Comparison of ENCODE assay signal across 11 cellular contexts in genomic region chr4:139814285-139815015, GRCh38.
A peak's percentile ranks its signal among the peaks of the same experiment; 100 is the strongest.
DNase-seq lines count a peak whose midpoint lies in the region; ATAC-seq, FAIRE-seq and TF ChIP-seq lines count a peak whose summit lies in the region.
"Had no signal": no experiment of that assay in that cellular context is flagged by ENCODE, and none has a peak within 500 bp of the region (broad histone marks: within the 10 kb centered on the region; RNA-seq: fewer than 3 reads in every experiment).

No MANE protein-coding gene starts in this region.

- H2AFZ ChIP-seq in astrocyte (ENCODE audit: low read depth, low read length) = no peak overlapping the region

- no peaks in the 10 kb centered on the region for H4K20me1 ChIP-seq in astrocyte (ENCODE audit: insufficient read depth, low read length)

- peak overlapping the region; percentile 97 for H3K27ac Mint-ChIP-seq in astrocyte (ENCODE audit: unreplicated experiment)
- H3K27ac Mint-ChIP-seq in Calu3 (ENCODE audit: unreplicated experiment) = no peak overlapping the region
- no peak overlapping the region for H3K27ac Mint-ChIP-seq in activated CD4-positive, alpha-beta T cell treated with anti-CD3 and anti-CD28 coated beads for 36 hours
- H3K27ac Mint-ChIP-seq: WTC11 had no signal

- BruUV-seq in Calu3 (replicated peaks; lab: Mats Ljungman, UMichigan) = no TSS peak

- H3K4me1 ChIP-seq in astrocyte (ENCODE audit: insufficient read depth, low read length) = peaks cover 25% of the 10 kb centered on the region

- H3K36me3 Mint-ChIP-seq in astrocyte (ENCODE audit: low read depth, unreplicated experiment) (no peaks in the 10 kb centered on the region), Calu3 (ENCODE audit: insufficient read depth, unreplicated experiment) (no peaks in the 10 kb centered on the region)
- H3K36me3 Mint-ChIP-seq in activated CD4-positive, alpha-beta T cell treated with anti-CD3 and anti-CD28 coated beads for 36 hours (ENCODE audit: low read depth) = no peaks in the 10 kb centered on the region

- no peak overlapping the region for H3K4me3 ChIP-seq in astrocyte (ENCODE audit: insufficient read depth, low read depth, low read length)

- ATAC-seq in activated CD4-positive, alpha-beta T cell treated with anti-CD3 and anti-CD28 coated beads for 36 hours = no peak
- ATAC-seq: WTC11 had no signal

- intact Hi-C loops in Calu3 (cut with micrococcal nuclease; ENCODE audit: unreplicated experiment) = no loop called here
- intact Hi-C loops in activated CD4-positive, alpha-beta T cell treated with anti-CD3 and anti-CD28 coated beads for 36 hours (cut with DNase I, micrococcal nuclease) = no loop called here

- H3K27me3 ChIP-seq in astrocyte (ENCODE audit: insufficient read depth, low read length) = no peaks in the 10 kb centered on the region

- no peaks in the 10 kb centered on the region for H3K79me2 ChIP-seq in astrocyte (ENCODE audit: insufficient read depth, low read length)

- H3K27ac ChIP-seq in astrocyte (ENCODE audit: low read depth, low read length) = no peak overlapping the region

- H3K9ac ChIP-seq in astrocyte (ENCODE audit: low read length) = no peak overlapping the region

- no peaks in the 10 kb centered on the region for H3K27me3 Mint-ChIP-seq in astrocyte (ENCODE audit: low read depth, unreplicated experiment)
- H3K27me3 Mint-ChIP-seq in Calu3 (ENCODE audit: unreplicated experiment) = no peaks in the 10 kb centered on the region
- H3K27me3 Mint-ChIP-seq in activated CD4-positive, alpha-beta T cell treated with anti-CD3 and anti-CD28 coated beads for 36 hours = peaks cover 2% of the 10 kb centered on the region

- CTCF ChIA-PET in Calu3 (lab: Charles Lee) = no interaction called here
- CTCF ChIA-PET in activated CD4-positive, alpha-beta T cell treated with anti-CD3 and anti-CD28 coated beads for 36 hours (lab: Charles Lee) = no interaction called here

- DNase-seq in DMS79 treated with DMSO at 0.1 percent for 48 hours (lab: John Stamatoyannopoulos, UW) (peak; percentile 74), DMS79 (lab: John Stamatoyannopoulos, UW) (no peak), astrocyte (ENCODE audit: low read depth) (peak; percentile 48), superior temporal gyrus (ENCODE audit: extremely low spot score) (peak; percentile 50), HuH-7 (ENCODE audit: low spot score) (no peak), Calu3 (no peak)
- DNase-seq in activated CD4-positive, alpha-beta T cell treated with anti-CD3 and anti-CD28 coated beads for 36 hours = no peak
- DNase-seq: NCI-H1930 had no signal

- TF ChIP-seq CTCF in astrocyte (IDR thresholded peaks at IDR 0.05; ENCODE audit: insufficient read depth, low read depth, low read length) (no peak), Calu3 (IDR thresholded peaks at IDR 0.05; ENCODE audit: unreplicated experiment) (no peak)

- no peak for FAIRE-seq in astrocyte (lab: Jason Lieb, UNC)
- peak; percentile 73 for FAIRE-seq in islet of Langerhans (lab: Jason Lieb, UNC)
- FAIRE-seq: A204.1 had no signal

- H3K36me3 ChIP-seq in astrocyte (ENCODE audit: insufficient read depth, low read length) = no peaks in the 10 kb centered on the region

- H3K9me3 Mint-ChIP-seq in astrocyte (ENCODE audit: unreplicated experiment) (peaks cover 7% of the 10 kb centered on the region), Calu3 (ENCODE audit: low read depth, unreplicated experiment) (no peaks in the 10 kb centered on the region)
- peaks cover 6% of the 10 kb centered on the region for H3K9me3 Mint-ChIP-seq in activated CD4-positive, alpha-beta T cell treated with anti-CD3 and anti-CD28 coated beads for 36 hours (ENCODE audit: low read depth)

- peaks cover 3% of the 10 kb centered on the region for H3K9me3 ChIP-seq in astrocyte (ENCODE audit: insufficient read depth, low read depth, low read length)

- peak overlapping the region; percentile 13 for H3K4me2 ChIP-seq in astrocyte (ENCODE audit: low read length)

- POLR2A ChIA-PET in activated CD4-positive, alpha-beta T cell treated with anti-CD3 and anti-CD28 coated beads for 36 hours (lab: Charles Lee) = no interaction called here

- H3K4me3 Mint-ChIP-seq in astrocyte (ENCODE audit: unreplicated experiment) (no peak overlapping the region), Calu3 (ENCODE audit: low read depth, unreplicated experiment) (no peak overlapping the region)
- no peak overlapping the region for H3K4me3 Mint-ChIP-seq in activated CD4-positive, alpha-beta T cell treated with anti-CD3 and anti-CD28 coated beads for 36 hours
- H3K4me3 Mint-ChIP-seq: WTC11 had no signal

- H3K4me1 Mint-ChIP-seq in astrocyte (ENCODE audit: low read depth, unreplicated experiment) (peaks cover 40% of the 10 kb centered on the region), Calu3 (ENCODE audit: low read depth, unreplicated experiment) (no peaks in the 10 kb centered on the region)
- H3K4me1 Mint-ChIP-seq in activated CD4-positive, alpha-beta T cell treated with anti-CD3 and anti-CD28 coated beads for 36 hours = peaks cover 5% of the 10 kb centered on the region

Comparison
In these comparisons a context has a peak if more than half of its experiments do, and no peak if none do; other contexts are left out.
1. DNase-seq: peak in DMS79 treated with DMSO at 0.1 percent for 48 hours (single experiment), astrocyte (single experiment) and superior temporal gyrus (single experiment); none in DMS79 (single experiment), HuH-7 (single experiment), Calu3 (single experiment) and activated CD4-positive, alpha-beta T cell treated with anti-CD3 and anti-CD28 coated beads for 36 hours (single experiment).